Comparison of ENCODE assay signal across 1 cellular context in the genomic region with DNA sequence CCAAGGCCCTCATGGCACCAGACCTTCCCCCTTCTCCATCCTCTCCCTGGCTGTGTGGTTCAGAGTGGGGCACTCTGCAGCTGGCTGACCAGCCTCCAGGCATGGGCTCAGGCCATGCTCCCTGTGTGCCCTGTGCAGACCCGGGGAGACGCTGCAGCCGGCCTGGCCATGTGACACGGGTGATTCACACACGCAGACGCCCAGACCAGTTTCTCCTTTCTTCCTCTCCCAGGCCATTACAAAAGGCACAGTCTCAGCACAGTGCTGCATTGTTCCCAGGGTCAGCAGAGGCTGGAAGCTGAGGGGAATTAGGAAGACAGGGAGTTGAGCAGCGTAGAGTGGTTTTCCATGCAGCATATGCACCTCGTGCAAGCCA.
TF ChIP-seq lines count a peak whose summit lies in the region.

No MANE protein-coding gene starts in this region.

TF ChIP-seq in SK-N-SH treated with all-trans-retinoic acid at 6 μM for 48 hours, 23 proteins besides CTCF, POLR2A, EP300 and RAD21 (continued from another document):
- TF ChIP-seq, protein P1, sequence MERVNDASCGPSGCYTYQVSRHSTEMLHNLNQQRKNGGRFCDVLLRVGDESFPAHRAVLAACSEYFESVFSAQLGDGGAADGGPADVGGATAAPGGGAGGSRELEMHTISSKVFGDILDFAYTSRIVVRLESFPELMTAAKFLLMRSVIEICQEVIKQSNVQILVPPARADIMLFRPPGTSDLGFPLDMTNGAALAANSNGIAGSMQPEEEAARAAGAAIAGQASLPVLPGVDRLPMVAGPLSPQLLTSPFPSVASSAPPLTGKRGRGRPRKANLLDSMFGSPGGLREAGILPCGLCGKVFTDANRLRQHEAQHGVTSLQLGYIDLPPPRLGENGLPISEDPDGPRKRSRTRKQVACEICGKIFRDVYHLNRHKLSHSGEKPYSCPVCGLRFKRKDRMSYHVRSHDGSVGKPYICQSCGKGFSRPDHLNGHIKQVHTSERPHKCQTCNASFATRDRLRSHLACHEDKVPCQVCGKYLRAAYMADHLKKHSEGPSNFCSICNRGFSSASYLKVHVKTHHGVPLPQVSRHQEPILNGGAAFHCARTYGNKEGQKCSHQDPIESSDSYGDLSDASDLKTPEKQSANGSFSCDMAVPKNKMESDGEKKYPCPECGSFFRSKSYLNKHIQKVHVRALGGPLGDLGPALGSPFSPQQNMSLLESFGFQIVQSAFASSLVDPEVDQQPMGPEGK (CRISPR knock-in tag; IDR thresholded peaks at IDR 0.05; ENCODE audit: borderline replicate concordance): no peak
- TF ChIP-seq, protein P2, sequence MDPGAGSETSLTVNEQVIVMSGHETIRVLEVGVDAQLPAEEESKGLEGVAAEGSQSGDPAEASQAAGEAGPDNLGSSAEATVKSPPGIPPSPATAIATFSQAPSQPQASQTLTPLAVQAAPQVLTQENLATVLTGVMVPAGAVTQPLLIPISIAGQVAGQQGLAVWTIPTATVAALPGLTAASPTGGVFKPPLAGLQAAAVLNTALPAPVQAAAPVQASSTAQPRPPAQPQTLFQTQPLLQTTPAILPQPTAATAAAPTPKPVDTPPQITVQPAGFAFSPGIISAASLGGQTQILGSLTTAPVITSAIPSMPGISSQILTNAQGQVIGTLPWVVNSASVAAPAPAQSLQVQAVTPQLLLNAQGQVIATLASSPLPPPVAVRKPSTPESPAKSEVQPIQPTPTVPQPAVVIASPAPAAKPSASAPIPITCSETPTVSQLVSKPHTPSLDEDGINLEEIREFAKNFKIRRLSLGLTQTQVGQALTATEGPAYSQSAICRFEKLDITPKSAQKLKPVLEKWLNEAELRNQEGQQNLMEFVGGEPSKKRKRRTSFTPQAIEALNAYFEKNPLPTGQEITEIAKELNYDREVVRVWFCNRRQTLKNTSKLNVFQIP (CRISPR knock-in tag; IDR thresholded peaks at IDR 0.05; ENCODE audit: borderline replicate concordance, low read depth): no peak
